ENCODE assay signal across 16 cellular contexts in the genomic region with DNA sequence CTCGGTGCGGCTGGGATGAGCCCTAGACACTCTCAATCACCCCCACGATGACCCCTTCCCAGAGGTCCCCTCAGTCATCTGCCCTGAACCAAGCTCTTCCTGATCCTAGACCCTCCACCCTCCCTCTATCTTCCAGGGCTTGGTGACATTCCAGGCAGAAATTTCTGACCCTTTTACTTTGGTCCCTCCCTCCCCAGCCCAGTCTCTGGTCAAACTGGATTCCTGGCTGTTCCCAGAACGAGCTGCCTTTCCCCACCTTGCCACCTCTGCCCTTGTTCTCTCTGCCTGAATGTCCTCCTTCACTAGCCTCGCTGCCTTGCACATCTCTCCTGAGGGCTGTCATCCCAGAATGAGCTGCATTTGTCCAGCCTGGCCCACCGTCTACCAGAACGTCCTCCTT. TPM values are rescaled to one million over a fixed set of nuclear protein-coding genes. Genes with fewer than 3 reads are reported as not detected.
DNase-seq lines count a peak whose midpoint lies in the region; ATAC-seq and TF ChIP-seq lines count a peak whose summit lies in the region.
"Had no signal": no experiment of that assay in that cellular context is flagged by ENCODE, and none has a peak within 500 bp of the region (broad histone marks: within the 10 kb centered on the region; RNA-seq: fewer than 3 reads in every experiment).

No MANE protein-coding gene starts in this region.

- peaks cover 19% of the 10 kb centered on the region for H3K4me1 ChIP-seq in mesendoderm (ENCODE audit: control insufficient read depth, low read depth, low read length)
- H3K4me1 ChIP-seq in upper lobe of left lung, result peaks cover 35 to 62% (median 49%) of the 10 kb centered on the region in 4 donors

- no peak for TF ChIP-seq CTCF in upper lobe of left lung (IDR thresholded peaks at IDR 0.05)

- no peak overlapping the region for H2BK15ac ChIP-seq in mesendoderm (replicated peaks; ENCODE audit: low read depth)

- no peaks in the 10 kb centered on the region for H3K79me2 ChIP-seq in mesendoderm (ENCODE audit: control insufficient read depth, insufficient read depth, low read length)

- H3K18ac ChIP-seq in mesendoderm (ENCODE audit: low read length), result no peak overlapping the region

- H3K23ac ChIP-seq in mesendoderm (ENCODE audit: low read length), result no peak overlapping the region

- H3K36me3 ChIP-seq in mesendoderm (ENCODE audit: control insufficient read depth, insufficient read depth, low read length) (no peaks in the 10 kb centered on the region), upper lobe of left lung (no peaks in the 10 kb centered on the region)
- H3K36me3 ChIP-seq: right atrium auricular region, tibial artery had no signal

- no peak overlapping the region for H3K4me3 Mint-ChIP-seq in central memory CD8-positive, alpha-beta T cell

- no peak for TF ChIP-seq EP300 in upper lobe of left lung (IDR thresholded peaks at IDR 0.05)

- no peaks in the 10 kb centered on the region for H3K79me1 ChIP-seq in mesendoderm (ENCODE audit: low read length)

- peaks cover 31% of the 10 kb centered on the region for H3K4me1 Mint-ChIP-seq in central memory CD8-positive, alpha-beta T cell

- no peaks in the 10 kb centered on the region for H3K27me3 ChIP-seq in mesendoderm (ENCODE audit: insufficient read depth, low read length, poor library complexity)
- H3K27me3 ChIP-seq in upper lobe of left lung, result no peaks in the 10 kb centered on the region
- H3K27me3 ChIP-seq: right atrium auricular region had no signal

- no peak for ATAC-seq in central memory CD8-positive, alpha-beta T cell (replicated peaks; ENCODE audit: extremely low read depth, poor library complexity, severe bottlenecking)
- ATAC-seq in upper lobe of left lung (ENCODE audit: low FRiP score in 2 of 2), result no peak
- ATAC-seq: activated CD4-positive, CD25-positive, alpha-beta regulatory T cell treated with anti-CD3 and anti-CD28 coated beads, Interleukin-2, amount 50 U/mL, for 24 hours had no signal

- H3K27ac ChIP-seq in mesendoderm (ENCODE audit: low read depth, low read length), result no peak overlapping the region
- peak overlapping the region; percentile 74 to 90 (median 88) for H3K27ac ChIP-seq in upper lobe of left lung
- H3K27ac ChIP-seq: right atrium auricular region, tibial artery had no signal

- H3K56ac ChIP-seq in mesendoderm (ENCODE audit: low read length), result peak overlapping the region; percentile 10

- H3K4me3 ChIP-seq in mesendoderm (ENCODE audit: low read length) (no peak overlapping the region), upper lobe of left lung (no peak overlapping the region)
- H3K4me3 ChIP-seq: right atrium auricular region, tibial artery had no signal

- no peak overlapping the region for H2BK120ac ChIP-seq in mesendoderm (ENCODE audit: low read depth, low read length)

- no peak overlapping the region for H3K9ac ChIP-seq in mesendoderm (ENCODE audit: low read length)

- no peak overlapping the region for H4K8ac ChIP-seq in mesendoderm (ENCODE audit: low read depth, low read length)

- H4K5ac ChIP-seq in mesendoderm (ENCODE audit: low read length), result no peak overlapping the region

- no peaks in the 10 kb centered on the region for H3K36me3 Mint-ChIP-seq in central memory CD8-positive, alpha-beta T cell (ENCODE audit: insufficient read depth)
- H3K36me3 Mint-ChIP-seq: activated naive CD8-positive, alpha-beta T cell had no signal

- H3K9me3 ChIP-seq in upper lobe of left lung, result no peaks in the 10 kb centered on the region
- H3K9me3 ChIP-seq: right atrium auricular region, tibial artery had no signal

- no peak overlapping the region for H3K4me2 ChIP-seq in mesendoderm (ENCODE audit: low read length)

- no CpG with 5 or more reads among the region's 7 CpGs for WGBS in mesendoderm (ENCODE audit: extremely low coverage, insufficient coverage, low lambda C conversion rate)
- 48 to 51% methylated on average over 7 of the region's 7 CpGs for WGBS in upper lobe of left lung, 2 donors

- DNase-seq in SIG-M5 treated with dmso at 0.1 percent for 504 hours (lab: John Stamatoyannopoulos, UW; ENCODE audit: unreplicated experiment) (peak; percentile 38), SIG-M5 (lab: John Stamatoyannopoulos, UW) (no peak), mesendoderm (peak; percentile 73), upper lobe of left lung (peak in 1 of 2 donors; percentile 65), epidermal melanocyte (ENCODE audit: insufficient read length, low spot score) (no peak), NCI-H774 (lab: John Stamatoyannopoulos, UW) (no peak), H4 (ENCODE audit: low spot score) (no peak)
- DNase-seq in central memory CD8-positive, alpha-beta T cell (ENCODE audit: low spot score in 2 of 2), result no peak
- DNase-seq: NCI-H1048; stimulated activated CD8-positive, alpha-beta memory T cell treated with anti-CD3 and anti-CD28 coated beads, Interleukin-4, amount 100 ng/mL, for 48 hours; tibial artery had no signal

- peak overlapping the region; percentile 90 for H3K27ac Mint-ChIP-seq in central memory CD8-positive, alpha-beta T cell (ENCODE audit: low read depth)
- H3K27ac Mint-ChIP-seq: activated naive CD8-positive, alpha-beta T cell had no signal

- no peak overlapping the region for H2BK5ac ChIP-seq in mesendoderm (ENCODE audit: low read length)

- no peak overlapping the region for H2AK5ac ChIP-seq in mesendoderm (ENCODE audit: low read length)

- peaks cover 41% of the 10 kb centered on the region for H3K27me3 Mint-ChIP-seq in central memory CD8-positive, alpha-beta T cell

- no peaks in the 10 kb centered on the region for H3K9me3 Mint-ChIP-seq in central memory CD8-positive, alpha-beta T cell

- no peak overlapping the region for H3K4ac ChIP-seq in mesendoderm (ENCODE audit: low read depth, low read length)

- TF ChIP-seq POLR2A in upper lobe of left lung (IDR thresholded peaks at IDR 0.05), result peak in 1 of 4 donors; percentile 49

RNA-seq across cellular contexts. Expression of a gene that starts 1.3 kb away (rescaled TPM):
- 12.6 TPM for polyA plus RNA-seq in mesendoderm (2013, experiment 1 of 2)
- 12.9 TPM for polyA plus RNA-seq in mesendoderm (2013, experiment 2 of 2)
- total RNA-seq in upper lobe of left lung, result 100 to 1,000 TPM in 5 of 6 donors, 10 to 100 TPM in 1; 88.0 to 231 (median 169) TPM
- total RNA-seq in H4 (2014; rRNA removed; shearing (Covaris generic)), result 1.2 and 4.0 TPM in 2 replicates
- total RNA-seq: cardiac septum had no signal

RNA-seq across cellular contexts. Expression of a gene that starts 12.8 kb away (rescaled TPM):
- polyA plus RNA-seq in mesendoderm (2013, experiment 1 of 2), result 1.6 TPM
- 1.5 TPM for polyA plus RNA-seq in mesendoderm (2013, experiment 2 of 2)
- 10 to 100 TPM in 2 of 6 donors, 1 to 10 TPM in 4; 3.0 to 23.0 (median 7.2) TPM for total RNA-seq in upper lobe of left lung
- total RNA-seq in H4 (2014; rRNA removed; shearing (Covaris generic)), result 0.48 and 3.3 TPM in 2 replicates

RNA-seq across cellular contexts. Expression of a gene that starts 31.5 kb away (rescaled TPM):
- polyA plus RNA-seq in mesendoderm (2013, experiment 1 of 2), result not detected
- not detected for polyA plus RNA-seq in mesendoderm (2013, experiment 2 of 2)
- not detected for total RNA-seq in upper lobe of left lung
- total RNA-seq in H4 (2014; rRNA removed; shearing (Covaris generic)), result 0.21 TPM in 1 of 2 replicates, not detected in the other
- total RNA-seq: cardiac septum, right atrium auricular region had no signal

RNA-seq across cellular contexts. Expression of a gene that starts 59.4 kb away (rescaled TPM):
- polyA plus RNA-seq in mesendoderm (2013, experiment 1 of 2), result 1.6 TPM
- polyA plus RNA-seq in mesendoderm (2013, experiment 2 of 2), result 1.7 TPM
- 10 to 100 TPM; 21.9 to 95.0 (median 43.9) TPM for total RNA-seq in upper lobe of left lung
- total RNA-seq in H4 (2014; rRNA removed; shearing (Covaris generic)), result not detected in 2 replicates
- total RNA-seq: A172, cardiac septum, right atrium auricular region had no signal

Comparison
In these comparisons a context has a peak if more than half of its experiments do, and no peak if none do; other contexts are left out.
1. DNase-seq: peak in SIG-M5 treated with dmso at 0.1 percent for 504 hours (single experiment) and mesendoderm (single experiment); none in SIG-M5 (single experiment), central memory CD8-positive, alpha-beta T cell (0 of 2), epidermal melanocyte (single experiment), NCI-H774 (single experiment) and H4 (single experiment).
2. RNA of a gene that starts 1.3 kb away (total RNA-seq): 88.0 to 231 TPM in upper lobe of left lung; 1.2 to 4.0 TPM in H4; every median in the first group is over 10 times any median in the second.